Comparison of ENCODE assay signal across 1 cellular context in genomic region chr20:8205996-8206395, GRCh38.
TF ChIP-seq lines count a peak whose summit lies in the region.

No MANE protein-coding gene starts in this region.

TF ChIP-seq in HepG2, 621 proteins besides CTCF, POLR2A, EP300 and RAD21 (continued from another document and continues in another):
- no peak for TF ChIP-seq TIGD3 (CRISPR knock-in tag; IDR thresholded peaks at IDR 0.05; ENCODE audit: borderline replicate concordance)
- TF ChIP-seq ATF3 (CRISPR knock-in tag; IDR thresholded peaks at IDR 0.05): peak; percentile 96
- TF ChIP-seq SOX13 (IDR thresholded peaks at IDR 0.05): peak; percentile 49; the same call in 1 of the 2 replicates
- peak in 1 of 2 experiments; percentile 99; a peak in 2 of 4 replicates for TF ChIP-seq SOX13 (CRISPR knock-in tag; conservative IDR thresholded peaks at IDR 0.05 in 1 of 2, IDR thresholded peaks at IDR 0.05 in 1 of 2)
- no peak for TF ChIP-seq MXI1 (IDR thresholded peaks at IDR 0.05; ENCODE audit: borderline replicate concordance, low read depth, low read length)
- 0 out of 2 replicates have a peak, but pooled peaks have one; percentile 77 for TF ChIP-seq SNAPC2 (CRISPR knock-in tag; IDR thresholded peaks at IDR 0.05)
- TF ChIP-seq GRHL1 (CRISPR knock-in tag; conservative IDR thresholded peaks at IDR 0.05): no peak
- TF ChIP-seq ZFP1 (CRISPR knock-in tag; IDR thresholded peaks at IDR 0.05): 0 out of 2 replicates have a peak, but pooled peaks have one; percentile 74
- peak; percentile 83; the same call in 1 of the 2 replicates for TF ChIP-seq MLX (CRISPR knock-in tag; IDR thresholded peaks at IDR 0.05)
- TF ChIP-seq TOE1 (CRISPR knock-in tag; IDR thresholded peaks at IDR 0.05): peak; percentile 44; the same call in 1 of the 2 replicates
- TF ChIP-seq THAP11 (CRISPR knock-in tag; IDR thresholded peaks at IDR 0.05): peak; percentile 81
- no peak for TF ChIP-seq TSC22D2 (CRISPR knock-in tag; IDR thresholded peaks at IDR 0.05; ENCODE audit: borderline replicate concordance)
- no peak for TF ChIP-seq RBAK (CRISPR knock-in tag; IDR thresholded peaks at IDR 0.05)
- TF ChIP-seq ZNF577 (CRISPR knock-in tag; IDR thresholded peaks at IDR 0.05; ENCODE audit: borderline replicate concordance, low read depth): no peak
- TF ChIP-seq ZNF124 (CRISPR knock-in tag; IDR thresholded peaks at IDR 0.05): peak; percentile 78
- TF ChIP-seq ZSCAN30 (CRISPR knock-in tag; IDR thresholded peaks at IDR 0.05): no peak
- TF ChIP-seq ZNF691 (CRISPR knock-in tag; IDR thresholded peaks at IDR 0.05; ENCODE audit: borderline replicate concordance, low read depth): no peak
- TF ChIP-seq TFAP4 (IDR thresholded peaks at IDR 0.05; ENCODE audit: borderline replicate concordance, low read depth): peak; percentile 43; the same call in 1 of the 2 replicates
- TF ChIP-seq DNMT3B (CRISPR knock-in tag; conservative IDR thresholded peaks at IDR 0.05): peak; percentile 66; the same call in 1 of the 2 replicates
- peak; percentile 73; the same call in 1 of the 2 replicates for TF ChIP-seq ZBTB7B (CRISPR knock-in tag; IDR thresholded peaks at IDR 0.05)
- TF ChIP-seq RARA (CRISPR knock-in tag; IDR thresholded peaks at IDR 0.05): peak; percentile 99
- peak; percentile 70; the same call in 1 of the 2 replicates for TF ChIP-seq SMARCE1 (IDR thresholded peaks at IDR 0.05; ENCODE audit: borderline replicate concordance)
- peak; percentile 84; the same call in 1 of the 2 replicates for TF ChIP-seq FOXJ3 (CRISPR knock-in tag; IDR thresholded peaks at IDR 0.05; ENCODE audit: borderline replicate concordance)
- TF ChIP-seq ARID5B (CRISPR knock-in tag; IDR thresholded peaks at IDR 0.05): peak; percentile 100
- no peak for TF ChIP-seq KLF6 (CRISPR knock-in tag; IDR thresholded peaks at IDR 0.05)
- TF ChIP-seq TBX3 (IDR thresholded peaks at IDR 0.05; ENCODE audit: borderline replicate concordance): peak; percentile 99
- no peak for TF ChIP-seq ZBTB8A (CRISPR knock-in tag; IDR thresholded peaks at IDR 0.05; ENCODE audit: borderline replicate concordance, low read depth)
- TF ChIP-seq RCOR2 (CRISPR knock-in tag; IDR thresholded peaks at IDR 0.05): peak; percentile 98
- no peak for TF ChIP-seq TAF1 (CRISPR knock-in tag; IDR thresholded peaks at IDR 0.05)
- TF ChIP-seq PPARG (CRISPR knock-in tag; conservative IDR thresholded peaks at IDR 0.05): peak; percentile 99
- TF ChIP-seq JUND (CRISPR knock-in tag; IDR thresholded peaks at IDR 0.05): peak; percentile 95
- TF ChIP-seq FOSL2 (CRISPR knock-in tag; IDR thresholded peaks at IDR 0.05): peak; percentile 89
- TF ChIP-seq NR2F2 (IDR thresholded peaks at IDR 0.05; ENCODE audit: borderline replicate concordance, low read depth): peak; percentile 99
- TF ChIP-seq SMYD3 (CRISPR knock-in tag; IDR thresholded peaks at IDR 0.05): no peak
- TF ChIP-seq THAP8 (CRISPR knock-in tag; IDR thresholded peaks at IDR 0.05; ENCODE audit: borderline replicate concordance): no peak
- TF ChIP-seq RFX3 (CRISPR knock-in tag; IDR thresholded peaks at IDR 0.05): no peak; the same call in 1 of the 2 replicates
- peak; percentile 73 for TF ChIP-seq HOXD1 (CRISPR knock-in tag; IDR thresholded peaks at IDR 0.05)
- peak; percentile 87 for TF ChIP-seq HHEX (CRISPR knock-in tag; IDR thresholded peaks at IDR 0.05)
- TF ChIP-seq JUNB (CRISPR knock-in tag; IDR thresholded peaks at IDR 0.05; ENCODE audit: borderline replicate concordance): peak; percentile 91; the same call in 1 of the 2 replicates
- peak; percentile 98 for TF ChIP-seq MED1 (CRISPR knock-in tag; IDR thresholded peaks at IDR 0.05)
- TF ChIP-seq CREB1 (IDR thresholded peaks at IDR 0.05): no peak
- TF ChIP-seq CREB1 (CRISPR knock-in tag; IDR thresholded peaks at IDR 0.05): peak; percentile 51; the same call in 1 of the 2 replicates
- TF ChIP-seq ZMAT3 (CRISPR knock-in tag; conservative IDR thresholded peaks at IDR 0.05): 0 out of 2 replicates have a peak, but pooled peaks have one; percentile 31
- TF ChIP-seq ATF1 (CRISPR knock-in tag; IDR thresholded peaks at IDR 0.05): peak; percentile 38; the same call in 1 of the 2 replicates
- TF ChIP-seq ARNTL (CRISPR knock-in tag; IDR thresholded peaks at IDR 0.05): peak; percentile 60; the same call in 1 of the 2 replicates
- TF ChIP-seq ZFX (CRISPR knock-in tag; IDR thresholded peaks at IDR 0.05; ENCODE audit: low read depth): no peak
- no peak for TF ChIP-seq ZKSCAN1 (IDR thresholded peaks at IDR 0.05; ENCODE audit: low read length)
- TF ChIP-seq CENPBD1 (CRISPR knock-in tag; IDR thresholded peaks at IDR 0.05; ENCODE audit: borderline replicate concordance, low read depth): no peak
- 0 out of 2 replicates have a peak, but pooled peaks have one; percentile 42 for TF ChIP-seq KLF11 (CRISPR knock-in tag; IDR thresholded peaks at IDR 0.05)
- no peak for TF ChIP-seq SOX6 (IDR thresholded peaks at IDR 0.05)
- TF ChIP-seq SOX6 (CRISPR knock-in tag; IDR thresholded peaks at IDR 0.05): peak; percentile 98
- TF ChIP-seq FLYWCH1 (CRISPR knock-in tag; IDR thresholded peaks at IDR 0.05): no peak
- TF ChIP-seq ZKSCAN8 (CRISPR knock-in tag; IDR thresholded peaks at IDR 0.05; ENCODE audit: borderline replicate concordance): peak; percentile 85; the same call in 1 of the 2 replicates
- TF ChIP-seq DR1 (CRISPR knock-in tag; IDR thresholded peaks at IDR 0.05): no peak
- TF ChIP-seq BORCS8-MEF2B (CRISPR knock-in tag; IDR thresholded peaks at IDR 0.05): no peak
- TF ChIP-seq ZNF512 (CRISPR knock-in tag; IDR thresholded peaks at IDR 0.05): no peak
- peak; percentile 51; the same call in 1 of the 2 replicates for TF ChIP-seq MXD4 (CRISPR knock-in tag; IDR thresholded peaks at IDR 0.05)
- TF ChIP-seq FOXP4 (CRISPR knock-in tag; IDR thresholded peaks at IDR 0.05): peak; percentile 96
- peak; percentile 82 for TF ChIP-seq TBX2 (CRISPR knock-in tag; IDR thresholded peaks at IDR 0.05; ENCODE audit: borderline replicate concordance)
